9 cellular contexts compared by ENCODE assay signal in the genomic region with DNA sequence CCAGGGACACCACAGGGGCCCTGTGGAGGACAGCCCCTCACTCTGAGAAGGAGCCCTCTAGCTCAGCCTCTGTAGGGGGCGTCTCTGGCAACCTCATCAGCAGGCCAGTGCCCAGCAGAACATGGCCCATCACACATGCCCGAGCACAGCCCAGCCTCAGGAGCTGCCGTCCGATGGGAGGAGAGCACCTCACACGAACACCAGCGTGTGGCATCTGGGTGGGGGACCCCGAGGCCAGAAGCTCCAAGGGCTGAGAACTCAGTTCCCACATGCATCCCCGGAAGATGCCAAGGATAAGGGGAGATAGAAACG. TPM values are rescaled to one million over a fixed set of nuclear protein-coding genes. Genes with fewer than 3 reads are reported as not detected.
A peak's percentile ranks its signal among the peaks of the same experiment; 100 is the strongest.
DNase-seq lines count a peak whose midpoint lies in the region; TF ChIP-seq lines count a peak whose summit lies in the region.
"Had no signal": no experiment of that assay in that cellular context is flagged by ENCODE, and none has a peak within 500 bp of the region (broad histone marks: within the 10 kb centered on the region; RNA-seq: fewer than 3 reads in every experiment).

No MANE protein-coding gene starts in this region.

- H3K27me3 Mint-ChIP-seq in neural progenitor cell (ENCODE audit: insufficient read depth, low read depth): peaks cover 8% of the 10 kb centered on the region

- no peaks in the 10 kb centered on the region for H3K36me3 ChIP-seq in neural progenitor cell
- H3K36me3 ChIP-seq in OCI-LY7 (ENCODE audit: insufficient read depth, low read length): peaks cover 37% of the 10 kb centered on the region; the same call in 1 of the 2 replicates

- POLR2A ChIA-PET in OCI-LY7 (lab: Charles Lee): no interaction called here

- H3K36me3 Mint-ChIP-seq in neural progenitor cell: no peaks in the 10 kb centered on the region

- TF ChIP-seq CTCF in C4-2B (conservative IDR thresholded peaks at IDR 0.05) (no peak), neural progenitor cell (IDR thresholded peaks at IDR 0.05) (no peak), OCI-LY7 (conservative IDR thresholded peaks at IDR 0.05; ENCODE audit: low read length) (no peak)

- H3K4me3 ChIP-seq in neural progenitor cell: no peak overlapping the region
- no peak overlapping the region for H3K4me3 ChIP-seq in OCI-LY7 (ENCODE audit: low read depth, low read length, poor library complexity, severe bottlenecking)
- H3K4me3 ChIP-seq: HAP-1 had no signal

- H3K9ac ChIP-seq in neural progenitor cell: peak overlapping the region; percentile 50

- peaks cover 21% of the 10 kb centered on the region for H4K20me1 ChIP-seq in neural progenitor cell (ENCODE audit: low read depth)
- no peaks in the 10 kb centered on the region; the same call in 1 of the 2 replicates for H4K20me1 ChIP-seq in OCI-LY7 (ENCODE audit: insufficient read depth, low read length)

- DNase-seq in caudate nucleus (lab: John Stamatoyannopoulos, UW): no peak
- DNase-seq in neural progenitor cell (ENCODE audit: low spot score): no peak
- no peak for DNase-seq in activated CD4-positive, CD25-positive, alpha-beta regulatory T cell (lab: John Stamatoyannopoulos, UW)
- DNase-seq in OCI-LY7 (ENCODE audit: low spot score): no peak
- DNase-seq in DMS53 treated with DMSO at 0.1 percent for 48 hours (lab: John Stamatoyannopoulos, UW; ENCODE audit: unreplicated experiment): no peak
- DNase-seq: activated effector memory CD4-positive, alpha-beta T cell treated with anti-CD3 and anti-CD28 coated beads, Interleukin-2, amount 50 U/mL, for 16 hours; NCI-H2171 had no signal

- intact Hi-C loops in OCI-LY7 (cut with micrococcal nuclease; ENCODE audit: unreplicated experiment): no loop called here

- H3K4me1 ChIP-seq in neural progenitor cell: peaks cover 59% of the 10 kb centered on the region
- no peaks in the 10 kb centered on the region for H3K4me1 ChIP-seq in OCI-LY7 (ENCODE audit: insufficient read depth, low read length, poor library complexity, severe bottlenecking)
- H3K4me1 ChIP-seq: HAP-1 had no signal

- peaks cover 53% of the 10 kb centered on the region for H3F3A ChIP-seq in neural progenitor cell (ENCODE audit: low read depth)

- H3K79me2 ChIP-seq in neural progenitor cell (ENCODE audit: low read depth) (peaks cover 88% of the 10 kb centered on the region), OCI-LY7 (ENCODE audit: insufficient read depth, low read depth, low read length) (peaks cover 40% of the 10 kb centered on the region; the same call in 1 of the 2 replicates)

- H3K4me2 ChIP-seq in neural progenitor cell: peak overlapping the region; percentile 75
- H3K4me2 ChIP-seq in OCI-LY7 (ENCODE audit: low read length): no peak overlapping the region

- BruUV-seq in OCI-LY7 (replicated peaks; lab: Mats Ljungman, UMichigan): no TSS peak

- H3K9me3 ChIP-seq in neural progenitor cell (ENCODE audit: low read depth): no peaks in the 10 kb centered on the region
- H3K9me3 ChIP-seq in OCI-LY7 (ENCODE audit: low read length): no peaks in the 10 kb centered on the region
- H3K9me3 ChIP-seq: HAP-1 had no signal

- H2AFZ ChIP-seq in neural progenitor cell (replicated peaks): no peak overlapping the region
- H2AFZ ChIP-seq in OCI-LY7 (ENCODE audit: low read length): no peak overlapping the region

- peak overlapping the region; percentile 61 for H3K4me3 Mint-ChIP-seq in neural progenitor cell

- peaks cover 66% of the 10 kb centered on the region for H3K4me1 Mint-ChIP-seq in neural progenitor cell

- H3K9me3 Mint-ChIP-seq in neural progenitor cell: no peaks in the 10 kb centered on the region

- H3K27ac Mint-ChIP-seq in neural progenitor cell: peak overlapping the region; percentile 90

- no peaks in the 10 kb centered on the region for H3K27me3 ChIP-seq in neural progenitor cell

- no peaks in the 10 kb centered on the region for H3K9me2 ChIP-seq in OCI-LY7 (ENCODE audit: insufficient read depth, low read length)

- H3K27ac ChIP-seq in C4-2B (peak overlapping the region; percentile 91), caudate nucleus (ENCODE audit: low read depth, low read length) (peak overlapping the region; percentile 3), neural progenitor cell (peak overlapping the region; percentile 96), OCI-LY7 (ENCODE audit: low read depth, low read length, poor library complexity, severe bottlenecking) (no peak overlapping the region)

- CTCF ChIA-PET in OCI-LY7 (lab: Charles Lee; ENCODE audit: unreplicated experiment): no interaction called here

RNA-seq across cellular contexts. Expression of a gene that starts 11.3 kb away (rescaled TPM):
- total RNA-seq in neural progenitor cell (ENCODE audit: low replicate concordance) (25.3 and 87.0 TPM in 2 replicates), OCI-LY7 (2022) (38.9 and 39.0 TPM in 2 replicates)
- total RNA-seq in OCI-LY7 (2014; rRNA removed; shearing (Covaris generic)): 24.3 and 33.2 TPM in 2 replicates

RNA-seq across cellular contexts. Expression of a gene that starts 13.4 kb away (rescaled TPM):
- total RNA-seq in neural progenitor cell (ENCODE audit: low replicate concordance): 37.5 and 82.1 TPM in 2 replicates
- 107 and 108 TPM in 2 replicates for total RNA-seq in OCI-LY7 (2014; rRNA removed; shearing (Covaris generic))
- total RNA-seq in OCI-LY7 (2022): 119 and 128 TPM in 2 replicates

RNA-seq across cellular contexts. Expression of a gene that starts 45.7 kb away (rescaled TPM):
- total RNA-seq in neural progenitor cell (ENCODE audit: low replicate concordance): 10.6 and 30.4 TPM in 2 replicates
- total RNA-seq in OCI-LY7 (2014; rRNA removed; shearing (Covaris generic)): 6.7 and 7.2 TPM in 2 replicates
- total RNA-seq in OCI-LY7 (2022): 19.1 and 19.5 TPM in 2 replicates

RNA-seq across cellular contexts. Expression of a gene that starts 50.4 kb away (rescaled TPM):
- total RNA-seq in neural progenitor cell (ENCODE audit: low replicate concordance): 5.7 and 6.8 TPM in 2 replicates
- 0.13 and 1.3 TPM in 2 replicates for total RNA-seq in OCI-LY7 (2014; rRNA removed; shearing (Covaris generic))
- 0.57 and 1.2 TPM in 2 replicates for total RNA-seq in OCI-LY7 (2022)
